Comparison of ENCODE assay signal across 9 cellular contexts in the genomic region with DNA sequence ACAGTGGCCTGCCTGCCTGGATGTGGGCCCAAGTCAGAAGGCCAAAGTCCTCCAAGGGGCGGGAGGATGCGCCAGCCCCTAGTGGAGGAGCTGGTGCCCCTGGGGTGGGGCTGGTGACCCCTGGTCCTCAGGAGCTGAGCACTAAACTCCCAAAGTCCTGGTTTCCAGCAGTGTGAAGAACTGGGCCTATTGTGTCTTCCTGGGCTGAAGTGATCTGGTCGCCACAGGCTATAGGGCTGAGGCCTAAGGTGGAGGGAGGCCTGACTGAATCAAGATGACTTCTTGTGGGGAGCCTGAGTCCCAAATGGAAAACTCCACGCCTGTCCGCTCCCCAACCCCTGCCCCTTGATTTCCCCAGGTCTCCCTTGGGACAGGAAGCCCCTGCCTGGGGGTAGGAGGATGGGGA. TPM values are rescaled to one million over a fixed set of nuclear protein-coding genes. Genes with fewer than 3 reads are reported as not detected.
DNase-seq lines count a peak whose midpoint lies in the region; ATAC-seq, FAIRE-seq and TF ChIP-seq lines count a peak whose summit lies in the region.
"Had no signal": no experiment of that assay in that cellular context is flagged by ENCODE, and none has a peak within 500 bp of the region (broad histone marks: within the 10 kb centered on the region; RNA-seq: fewer than 3 reads in every experiment).

No MANE protein-coding gene starts in this region.

- H3K4me1 Mint-ChIP-seq in stimulated activated naive CD8-positive, alpha-beta T cell treated with anti-CD3 and anti-CD28 coated beads, Interleukin-15, amount 100 ng/mL, for 72 hours, result peaks cover 39% of the 10 kb centered on the region

- intact Hi-C loops in K562 (cut with micrococcal nuclease), result loop anchor here (10.0 kb wide), 1 partner anchor 559 kb away; no protein-coding TSS in a partner anchor
- intact Hi-C loops in right lobe of liver (cut with DNase I), result no loop called here
- intact Hi-C loops in lower leg skin (cut with DNase I; ENCODE audit: low total_unique reads), result loop anchor here (5.0 kb wide), 1 partner anchor 1881 kb away; no protein-coding TSS in a partner anchor

- H3K4me3 ChIP-seq in HUES6 (ENCODE audit: low read depth, low read length) (peak overlapping the region; percentile 46; the same call in 1 of the 2 replicates), K562 (no peak overlapping the region), right lobe of liver (peak overlapping the region; percentile 54 to 62 (median 59)), lower leg skin (ENCODE audit: low read depth, poor library complexity, severe bottlenecking) (no peak overlapping the region)

- BruUV-seq in K562 (replicated peaks; lab: Mats Ljungman, UMichigan), result no TSS peak

- in situ Hi-C loops in K562 (cut with MboI) (loop anchor here (10.0 kb wide), 1 partner anchor 569 kb away; no protein-coding TSS in a partner anchor), GM13976 (cut with MboI; ENCODE audit: low sequenced_read_pairs, unreplicated experiment) (loop anchor here (10.0 to 25.0 kb wide), 3 partner anchors 189 to 571 kb away; no protein-coding TSS in a partner anchor)

- 82% methylated on average over 5 of the region's 5 CpGs for WGBS in K562 (ENCODE audit: insufficient coverage, low coverage, missing lambda C conversion rate)
- WGBS in right lobe of liver (ENCODE audit: insufficient coverage, low coverage, low lambda C conversion rate, missing lambda C conversion rate), result no CpG with 5 or more reads among the region's 5 CpGs
- WGBS in lower leg skin, 2 donors, result 66 to 76% methylated on average over 5 of the region's 5 CpGs

- H3K36me3 ChIP-seq in HUES6 (ENCODE audit: control insufficient read depth, insufficient read depth, low read length) (peaks cover 34% of the 10 kb centered on the region), K562 (ENCODE audit: control insufficient read depth, insufficient read depth, low read length) (peaks cover 50% of the 10 kb centered on the region; the same call in 2 of the 3 replicates), right lobe of liver (peaks cover 3 to 38% (median 22%) of the 10 kb centered on the region in 4 donors)

- peaks cover 3% of the 10 kb centered on the region for H3K9me1 ChIP-seq in K562 (ENCODE audit: control insufficient read depth, insufficient read depth, low read length)

- TF ChIP-seq RAD21 in K562 (CRISPR knock-in tag; conservative IDR thresholded peaks at IDR 0.05 in 1 of 2, IDR thresholded peaks at IDR 0.05 in 1 of 2), result no peak

- CTCF ChIA-PET in K562 (lab: Yijun Ruan, JAX; ENCODE audit: low intra/inter-chr PET ratio), result interaction anchor here (0.6 to 1.0 kb wide), 2 partner anchors 49 to 77 kb away, joined by 3 read pairs; no protein-coding TSS in a partner anchor

- H3K4me2 ChIP-seq in K562 (ENCODE audit: insufficient read depth, low read length), result no peak overlapping the region

- peaks cover 6% of the 10 kb centered on the region; the same call in 1 of the 2 replicates for H4K20me1 ChIP-seq in K562 (replicated peaks; ENCODE audit: control insufficient read depth, insufficient read depth, low read length)

- H3K9me3 Mint-ChIP-seq in stimulated activated naive CD8-positive, alpha-beta T cell treated with anti-CD3 and anti-CD28 coated beads, Interleukin-15, amount 100 ng/mL, for 72 hours, result no peaks in the 10 kb centered on the region

- H3K9ac ChIP-seq in HUES6 (ENCODE audit: low read length) (peak overlapping the region; percentile 45), K562 (ENCODE audit: insufficient read depth in 1 of 2, low read depth in 2 of 2, low read length in 2 of 2) (peak overlapping the region in 1 of 2 experiments; percentile 64; a peak in 1 of 4 replicates)

- no peak for DNase-seq in K562 (ENCODE audit: extremely low read depth in 1 of 4, low spot score in 3 of 4)
- peak in 2 of 3 donors; percentile 65 to 73 for DNase-seq in right lobe of liver
- DNase-seq in stimulated activated naive CD8-positive, alpha-beta T cell treated with anti-CD3 and anti-CD28 coated beads, Interleukin-15, amount 100 ng/mL, for 72 hours, result peak in 1 of 2 donors; percentile 53
- no peak for DNase-seq in GM13976 (ENCODE audit: low spot score)
- no peak for DNase-seq in lower leg skin (ENCODE audit: low spot score in 2 of 2)
- no peak for DNase-seq in H4 (ENCODE audit: low spot score)
- DNase-seq in GF-D8 (lab: John Stamatoyannopoulos, UW), result no peak
- DNase-seq: NCI-H524 treated with DMSO at 0.1 percent for 48 hours had no signal

- H3K27me3 Mint-ChIP-seq in stimulated activated naive CD8-positive, alpha-beta T cell treated with anti-CD3 and anti-CD28 coated beads, Interleukin-15, amount 100 ng/mL, for 72 hours, result peaks cover 9% of the 10 kb centered on the region

- H3K27ac ChIP-seq in HUES6 (ENCODE audit: low read depth, low read length), result peak overlapping the region; percentile 67; the same call in 1 of the 2 replicates
- no peak overlapping the region for H3K27ac ChIP-seq in K562 (ENCODE audit: extremely low read depth, low read depth, low read length)
- peak overlapping the region; percentile 90 to 99 (median 99) for H3K27ac ChIP-seq in right lobe of liver

- no peak for FAIRE-seq in K562 (lab: Jason Lieb, UNC)

- H2AFZ ChIP-seq in K562 (ENCODE audit: low read depth, low read length), result no peak overlapping the region

- no peaks in the 10 kb centered on the region for H3K9me3 ChIP-seq in HUES6 (ENCODE audit: control insufficient read depth, insufficient read depth, low read depth, low read length)
- no peaks in the 10 kb centered on the region for H3K9me3 ChIP-seq in K562 (replicated peaks; ENCODE audit: control insufficient read depth, insufficient read depth, low read depth, low read length)
- H3K9me3 ChIP-seq in right lobe of liver, result no peaks in the 10 kb centered on the region

- H3K4me3 Mint-ChIP-seq in stimulated activated naive CD8-positive, alpha-beta T cell treated with anti-CD3 and anti-CD28 coated beads, Interleukin-15, amount 100 ng/mL, for 72 hours, result peak overlapping the region; percentile 21 to 57

- no peak for TF ChIP-seq EP300 in K562 (IDR thresholded peaks at IDR 0.05; ENCODE audit: low read length)

- no peaks in the 10 kb centered on the region for H3K27me3 ChIP-seq in HUES6 (ENCODE audit: control insufficient read depth, insufficient read depth, low read length)
- no peaks in the 10 kb centered on the region for H3K27me3 ChIP-seq in K562 (ENCODE audit: control insufficient read depth in 2 of 2, insufficient read depth in 2 of 2, low read length in 2 of 2)
- H3K27me3 ChIP-seq in right lobe of liver, result no peaks in the 10 kb centered on the region

- TF ChIP-seq CTCF in K562 (IDR thresholded peaks at IDR 0.05 in 2 of 3, conservative IDR thresholded peaks at IDR 0.05 in 1 of 3; ENCODE audit: insufficient read depth in 2 of 3, low read depth in 1 of 3, low read length in 3 of 3), result no peak
- no peak for TF ChIP-seq CTCF in right lobe of liver (IDR thresholded peaks at IDR 0.05)
- no peak for TF ChIP-seq CTCF in GM13976 (IDR thresholded peaks at IDR 0.05; ENCODE audit: borderline replicate concordance, control extremely low read depth, extremely low read depth, insufficient read depth, missing control alignments)
- no peak for TF ChIP-seq CTCF in lower leg skin (IDR thresholded peaks at IDR 0.05)

- H3K27ac Mint-ChIP-seq in stimulated activated naive CD8-positive, alpha-beta T cell treated with anti-CD3 and anti-CD28 coated beads, Interleukin-15, amount 100 ng/mL, for 72 hours, result peak overlapping the region; percentile 34 to 65

- ATAC-seq in K562 (peak; percentile 6), right lobe of liver (peak; percentile 7 to 34 (median 12))
- ATAC-seq in stimulated activated naive CD8-positive, alpha-beta T cell treated with anti-CD3 and anti-CD28 coated beads, Interleukin-15, amount 100 ng/mL, for 72 hours, result peak; percentile 21

- TF ChIP-seq POLR2A in K562 (conservative IDR thresholded peaks at IDR 0.05) (peak; percentile 53; the same call in 1 of the 2 replicates), right lobe of liver (IDR thresholded peaks at IDR 0.05) (no peak), lower leg skin (IDR thresholded peaks at IDR 0.05) (no peak)

- H3K4me1 ChIP-seq in HUES6 (ENCODE audit: control insufficient read depth, insufficient read depth, low read length) (peaks cover 25% of the 10 kb centered on the region), K562 (replicated peaks in 1 of 2; ENCODE audit: control insufficient read depth in 2 of 2, insufficient read depth in 2 of 2, low read length in 2 of 2) (peaks cover 10 to 66% of the 10 kb centered on the region in 2 experiments; a peak in 4 of 5 replicates), right lobe of liver (peaks cover 0 to 56% (median 25%) of the 10 kb centered on the region in 4 donors)

- POLR2A ChIA-PET in K562 (lab: Yijun Ruan, JAX), result interaction anchor here (0.6 to 1.5 kb wide), 4 partner anchors 46 to 166 kb away, joined by 3 to 5 read pairs (median 4); partner anchors contain the start of gene BLM

- no peaks in the 10 kb centered on the region for H3K79me2 ChIP-seq in K562 (ENCODE audit: control insufficient read depth, insufficient read depth, low read length)

RNA-seq across cellular contexts. Expression of gene FES, which starts 0.8 kb away (rescaled TPM):
- total RNA-seq in K562 (2011; cell fraction: chromatin; rRNA removed; ENCODE audit: low replicate concordance), result 3.7 and 18.5 TPM in 2 replicates
- total RNA-seq in K562 (2011; cell fraction: nucleolus; rRNA removed), result 5.1 and 10.8 TPM in 2 replicates
- 3.3 and 6.0 TPM in 2 replicates for total RNA-seq in K562 (2011; cell fraction: nucleoplasm; rRNA removed)
- total RNA-seq in K562 (2014; rRNA removed) (0.86 and 1.6 TPM in 2 replicates), K562 (2014; rRNA removed; fragmentation: Illumina TruSeq; extraction: Trizol) (0.73 and 1.1 TPM in 2 replicates), K562 (2015; rRNA removed; fragmentation: Illumina TruSeq; extraction: Trizol) (0.72 and 1.1 TPM in 2 replicates), K562 (2021) (1.3 and 2.6 TPM in 2 replicates), right lobe of liver (10 to 100 TPM; 11.5 to 36.5 (median 18.5) TPM), lower leg skin (10 to 100 TPM in 2 of 4 donors, 1 to 10 TPM in 2; 3.6 to 17.9 (median 11.0) TPM)
- polyA plus RNA-seq in K562 (2011; rRNA removed) (0.38 and 1.0 TPM in 2 replicates), K562 (2014; fragmentation: Illumina TruSeq; extraction: Trizol) (0.55 and 0.66 TPM in 2 replicates), K562 (2014; fragmentation: Nextera tagmentation; extraction: Ambion mirVana) (under 1 TPM; 0.82 to 0.91 TPM), K562 (2014; rRNA removed) (0.78 and 2.5 TPM in 2 replicates)
- 0.83 and 1.2 TPM in 2 replicates for polyA plus RNA-seq in K562 (2011; cell fraction: cytosol; rRNA removed)
- 4.8 and 6.6 TPM in 2 replicates for polyA plus RNA-seq in K562 (2011; cell fraction: nucleus; rRNA removed)
- 1.1 and 2.8 TPM in 2 replicates for polyA plus RNA-seq in K562 (2012)
- polyA minus RNA-seq in K562 (2011; rRNA and poly(A)+ RNA removed), result 0.14 and 0.45 TPM in 2 replicates
- 0.86 and 2.5 TPM in 2 replicates for polyA minus RNA-seq in K562 (2011; cell fraction: cytosol; rRNA and poly(A)+ RNA removed)
- polyA minus RNA-seq in K562 (2011; cell fraction: nucleus; rRNA and poly(A)+ RNA removed), result 4.0 and 4.3 TPM in 2 replicates
- total RNA-seq in H4 (2014; rRNA removed; shearing (Covaris generic)), result 0.43 and 0.88 TPM in 2 replicates

RNA-seq across cellular contexts. Expression of gene FURIN, which starts 15.1 kb away (rescaled TPM):
- total RNA-seq in K562 (2011; cell fraction: chromatin; rRNA removed; ENCODE audit: low replicate concordance), result 29.3 and 88.9 TPM in 2 replicates
- total RNA-seq in K562 (2011; cell fraction: nucleolus; rRNA removed), result 101 and 110 TPM in 2 replicates
- 63.1 TPM in 2 replicates for total RNA-seq in K562 (2011; cell fraction: nucleoplasm; rRNA removed)
- total RNA-seq in K562 (2014; rRNA removed) (49.9 and 69.9 TPM in 2 replicates), K562 (2014; rRNA removed; fragmentation: Illumina TruSeq; extraction: Trizol) (10.0 and 11.7 TPM in 2 replicates), K562 (2015; rRNA removed; fragmentation: Illumina TruSeq; extraction: Trizol) (34.8 and 36.0 TPM in 2 replicates), K562 (2021) (93.5 and 99.9 TPM in 2 replicates), right lobe of liver (100 to 1,000 TPM; 122 to 232 (median 189) TPM), lower leg skin (100 to 1,000 TPM; 114 to 163 (median 149) TPM)
- polyA plus RNA-seq in K562 (2011; rRNA removed) (22.4 and 30.8 TPM in 2 replicates), K562 (2014; fragmentation: Illumina TruSeq; extraction: Trizol) (36.4 and 61.7 TPM in 2 replicates), K562 (2014; fragmentation: Nextera tagmentation; extraction: Ambion mirVana) (1 to 10 TPM in 1 of 2 experiments, under 1 TPM in 1; 0.92 to 1.1 TPM), K562 (2014; rRNA removed) (49.1 and 50.3 TPM in 2 replicates)
- polyA plus RNA-seq in K562 (2011; cell fraction: cytosol; rRNA removed), result 31.2 and 60.1 TPM in 2 replicates
- polyA plus RNA-seq in K562 (2011; cell fraction: nucleus; rRNA removed), result 42.7 and 71.3 TPM in 2 replicates
- polyA plus RNA-seq in K562 (2012), result 74.8 and 95.4 TPM in 2 replicates
- polyA minus RNA-seq in K562 (2011; rRNA and poly(A)+ RNA removed), result 12.3 and 17.9 TPM in 2 replicates
- 47.5 and 65.9 TPM in 2 replicates for polyA minus RNA-seq in K562 (2011; cell fraction: cytosol; rRNA and poly(A)+ RNA removed)
- polyA minus RNA-seq in K562 (2011; cell fraction: nucleus; rRNA and poly(A)+ RNA removed), result 24.6 and 32.0 TPM in 2 replicates
- 8.1 and 16.9 TPM in 2 replicates for total RNA-seq in H4 (2014; rRNA removed; shearing (Covaris generic))

RNA-seq across cellular contexts. Expression of gene MAN2A2, which starts 19.6 kb away (rescaled TPM):
- total RNA-seq in K562 (2011; cell fraction: chromatin; rRNA removed; ENCODE audit: low replicate concordance), result 447 and 1,128 TPM in 2 replicates
- total RNA-seq in K562 (2011; cell fraction: nucleolus; rRNA removed), result 692 and 704 TPM in 2 replicates
- total RNA-seq in K562 (2011; cell fraction: nucleoplasm; rRNA removed), result 460 and 506 TPM in 2 replicates
- total RNA-seq in K562 (2014; rRNA removed) (35.0 and 53.7 TPM in 2 replicates), K562 (2014; rRNA removed; fragmentation: Illumina TruSeq; extraction: Trizol) (20.6 and 25.0 TPM in 2 replicates), K562 (2015; rRNA removed; fragmentation: Illumina TruSeq; extraction: Trizol) (43.3 and 43.4 TPM in 2 replicates), K562 (2021) (116 and 151 TPM in 2 replicates), right lobe of liver (10 to 100 TPM; 41.4 to 91.6 (median 59.8) TPM), lower leg skin (10 to 100 TPM; 21.8 to 43.5 (median 27.4) TPM)
- polyA plus RNA-seq in K562 (2011; rRNA removed) (71.7 and 195 TPM in 2 replicates), K562 (2014; fragmentation: Illumina TruSeq; extraction: Trizol) (130 and 131 TPM in 2 replicates), K562 (2014; fragmentation: Nextera tagmentation; extraction: Ambion mirVana) (10 to 100 TPM in 1 of 2 experiments, 1 to 10 TPM in 1; 7.3 to 13.7 TPM), K562 (2014; rRNA removed) (114 and 121 TPM in 2 replicates)
- polyA plus RNA-seq in K562 (2011; cell fraction: cytosol; rRNA removed), result 119 and 133 TPM in 2 replicates
- 1,870 and 1,995 TPM in 2 replicates for polyA plus RNA-seq in K562 (2011; cell fraction: nucleus; rRNA removed)
- polyA plus RNA-seq in K562 (2012), result 92.0 and 210 TPM in 2 replicates
- polyA minus RNA-seq in K562 (2011; rRNA and poly(A)+ RNA removed), result 30.7 and 41.4 TPM in 2 replicates
- polyA minus RNA-seq in K562 (2011; cell fraction: cytosol; rRNA and poly(A)+ RNA removed), result 71.5 and 84.4 TPM in 2 replicates
- 264 and 379 TPM in 2 replicates for polyA minus RNA-seq in K562 (2011; cell fraction: nucleus; rRNA and poly(A)+ RNA removed)
- 3.9 and 10.0 TPM in 2 replicates for total RNA-seq in H4 (2014; rRNA removed; shearing (Covaris generic))

RNA-seq across cellular contexts. Expression of gene HDDC3, which starts 48.8 kb away (rescaled TPM):
- total RNA-seq in K562 (2011; cell fraction: chromatin; rRNA removed; ENCODE audit: low replicate concordance), result 27.3 and 60.3 TPM in 2 replicates
- 59.5 and 62.4 TPM in 2 replicates for total RNA-seq in K562 (2011; cell fraction: nucleolus; rRNA removed)
- 46.9 and 47.9 TPM in 2 replicates for total RNA-seq in K562 (2011; cell fraction: nucleoplasm; rRNA removed)
- total RNA-seq in K562 (2014; rRNA removed), result 54.1 and 64.9 TPM in 2 replicates
- total RNA-seq in K562 (2014; rRNA removed; fragmentation: Illumina TruSeq; extraction: Trizol), result 28.2 and 33.0 TPM in 2 replicates
- total RNA-seq in K562 (2015; rRNA removed; fragmentation: Illumina TruSeq; extraction: Trizol), result 36.6 and 36.9 TPM in 2 replicates
- total RNA-seq in K562 (2021), result 42.6 and 43.0 TPM in 2 replicates
- polyA plus RNA-seq in K562 (2011; rRNA removed), result 30.8 and 33.4 TPM in 2 replicates
- 37.1 and 49.7 TPM in 2 replicates for polyA plus RNA-seq in K562 (2011; cell fraction: cytosol; rRNA removed)
- 37.0 and 41.5 TPM in 2 replicates for polyA plus RNA-seq in K562 (2011; cell fraction: nucleus; rRNA removed)
- 29.7 and 31.4 TPM in 2 replicates for polyA plus RNA-seq in K562 (2012)
- polyA plus RNA-seq in K562 (2014; fragmentation: Illumina TruSeq; extraction: Trizol), result 51.7 and 54.2 TPM in 2 replicates
- 10 to 100 TPM; 14.9 to 21.3 TPM for polyA plus RNA-seq in K562 (2014; fragmentation: Nextera tagmentation; extraction: Ambion mirVana)
- polyA plus RNA-seq in K562 (2014; rRNA removed), result 55.8 and 65.8 TPM in 2 replicates
- 21.5 and 26.2 TPM in 2 replicates for polyA minus RNA-seq in K562 (2011; rRNA and poly(A)+ RNA removed)
- polyA minus RNA-seq in K562 (2011; cell fraction: cytosol; rRNA and poly(A)+ RNA removed), result 10.3 and 15.1 TPM in 2 replicates
- 28.9 and 44.4 TPM in 2 replicates for polyA minus RNA-seq in K562 (2011; cell fraction: nucleus; rRNA and poly(A)+ RNA removed)
- total RNA-seq in right lobe of liver, result 10 to 100 TPM in 4 of 6 experiments, 1 to 10 TPM in 2; 8.8 to 17.6 (median 11.5) TPM
- 10 to 100 TPM; 12.0 to 21.1 (median 19.4) TPM for total RNA-seq in lower leg skin
- total RNA-seq in H4 (2014; rRNA removed; shearing (Covaris generic)), result 12.9 and 18.1 TPM in 2 replicates

RNA-seq across cellular contexts. Expression of gene UNC45A, which starts 51.6 kb away (rescaled TPM):
- total RNA-seq in K562 (2011; cell fraction: chromatin; rRNA removed; ENCODE audit: low replicate concordance), result 131 and 331 TPM in 2 replicates
- 205 and 228 TPM in 2 replicates for total RNA-seq in K562 (2011; cell fraction: nucleolus; rRNA removed)
- 113 and 152 TPM in 2 replicates for total RNA-seq in K562 (2011; cell fraction: nucleoplasm; rRNA removed)
- 59.8 and 65.2 TPM in 2 replicates for total RNA-seq in K562 (2014; rRNA removed)
- total RNA-seq in K562 (2014; rRNA removed; fragmentation: Illumina TruSeq; extraction: Trizol), result 19.2 and 22.6 TPM in 2 replicates
- total RNA-seq in K562 (2015; rRNA removed; fragmentation: Illumina TruSeq; extraction: Trizol), result 47.7 and 52.5 TPM in 2 replicates
- 79.0 and 79.3 TPM in 2 replicates for total RNA-seq in K562 (2021)
- polyA plus RNA-seq in K562 (2011; rRNA removed), result 43.7 and 56.7 TPM in 2 replicates
- polyA plus RNA-seq in K562 (2011; cell fraction: cytosol; rRNA removed), result 46.7 and 62.9 TPM in 2 replicates
- 163 and 164 TPM in 2 replicates for polyA plus RNA-seq in K562 (2011; cell fraction: nucleus; rRNA removed)
- 75.1 and 75.7 TPM in 2 replicates for polyA plus RNA-seq in K562 (2012)
- polyA plus RNA-seq in K562 (2014; fragmentation: Illumina TruSeq; extraction: Trizol), result 35.7 and 46.7 TPM in 2 replicates
- 10 to 100 TPM; 22.4 to 23.1 TPM for polyA plus RNA-seq in K562 (2014; fragmentation: Nextera tagmentation; extraction: Ambion mirVana)
- 54.5 and 55.5 TPM in 2 replicates for polyA plus RNA-seq in K562 (2014; rRNA removed)
- 51.9 and 58.7 TPM in 2 replicates for polyA minus RNA-seq in K562 (2011; rRNA and poly(A)+ RNA removed)
- 50.4 and 51.9 TPM in 2 replicates for polyA minus RNA-seq in K562 (2011; cell fraction: cytosol; rRNA and poly(A)+ RNA removed)
- 51.0 and 77.4 TPM in 2 replicates for polyA minus RNA-seq in K562 (2011; cell fraction: nucleus; rRNA and poly(A)+ RNA removed)
- total RNA-seq in right lobe of liver, result 10 to 100 TPM; 13.3 to 33.0 (median 25.4) TPM
- total RNA-seq in lower leg skin, result 10 to 100 TPM; 56.5 to 79.1 (median 68.2) TPM
- 34.6 and 35.2 TPM in 2 replicates for total RNA-seq in H4 (2014; rRNA removed; shearing (Covaris generic))

Comparison
In these comparisons a context has a peak if more than half of its experiments do, and no peak if none do; other contexts are left out.
1. H3K4me3 ChIP-seq: peak in HUES6 (single experiment) and right lobe of liver (3 of 3); none in K562 (single experiment) and lower leg skin (single experiment).
2. DNase-seq: peak in right lobe of liver (2 of 3); none in K562 (0 of 4), GM13976 (single experiment), lower leg skin (0 of 2), H4 (single experiment) and GF-D8 (single experiment).
3. intact Hi-C loops: an anchor here in K562 (10.0 kb wide) and lower leg skin (5.0 kb wide); none called in right lobe of liver.
4. Peak in every context shown above with its lines, with median percentiles within 50 percentile points of each other: ATAC-seq.